ENCODE assay signal across 32 cellular contexts in the genomic region with DNA sequence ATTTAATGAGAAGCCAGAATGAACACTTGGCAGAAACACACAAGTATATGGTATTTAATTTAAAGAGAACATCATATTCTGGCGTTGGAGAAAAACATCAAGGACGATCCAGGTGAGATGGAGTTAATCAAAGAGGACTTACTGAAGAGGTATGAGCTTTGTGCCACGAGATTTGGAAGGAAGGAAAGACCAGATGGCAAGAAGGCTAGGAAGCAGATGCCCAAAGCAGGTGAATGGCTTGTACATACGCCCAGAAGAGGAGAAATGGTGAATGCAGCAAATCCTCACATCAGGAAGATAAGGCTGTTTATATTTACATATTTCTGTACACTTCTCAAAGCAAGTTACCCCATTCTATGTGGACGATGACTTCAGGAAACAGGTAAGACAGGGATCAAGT.
"Had no signal": no experiment of that assay in that cellular context is flagged by ENCODE, and none has a peak within 500 bp of the region (broad histone marks: within the 10 kb centered on the region; RNA-seq: fewer than 3 reads in every experiment).

No MANE protein-coding gene starts in this region.

- H3K36me3 ChIP-seq: adrenal gland, brain microvascular endothelial cell, MG63, SJCRH30, WERI-Rb-1 had no signal

- H3K4me1 ChIP-seq: adrenal gland had no signal

- H3K27me3 ChIP-seq: brain microvascular endothelial cell, MG63, SJCRH30 had no signal

- H3K4me3 ChIP-seq: adrenal gland, MG63, SJCRH30, SK-N-MC had no signal

- H3K27ac ChIP-seq: adrenal gland, brain microvascular endothelial cell, SJCRH30, SK-N-MC, WERI-Rb-1 had no signal

- ATAC-seq: activated CD8-positive, alpha-beta T cell treated with anti-CD3 and anti-CD28 coated beads for 36 hours; activated naive CD4-positive, alpha-beta T cell treated with anti-CD3 and anti-CD28 coated beads, Interleukin-2, amount 50 U/mL, for 72 hours; activated T-cell treated with anti-CD3 and anti-CD28 coated beads, Interleukin-2, amount 50 U/mL, for 72 hours; activated T-helper 17 cell treated with anti-CD3 and anti-CD28 coated beads, Interleukin-2, amount 50 U/mL, for 72 hours; Panc1 had no signal

- H3K27me3 Mint-ChIP-seq: activated CD8-positive, alpha-beta T cell treated with anti-CD3 and anti-CD28 coated beads for 36 hours had no signal

- H3K4me1 Mint-ChIP-seq: activated CD4-positive, alpha-beta T cell treated with anti-CD3 and anti-CD28 coated beads, Interleukin-2, amount 10 ng/mL, durations not matched to agents 24 days and 14 days; activated T-helper 17 cell treated with anti-CD3 and anti-CD28 coated beads, Interleukin-2, amount 50 U/mL, for 72 hours had no signal

- DNase-seq: activated CD4-positive, alpha-beta T cell treated with anti-CD3 and anti-CD28 coated beads for 1 hour; activated CD4-positive, alpha-beta T cell treated with anti-CD3 and anti-CD28 coated beads, Interleukin-2, amount 10 ng/mL, durations not matched to agents 24 days and 14 days; activated CD4-positive, alpha-beta T cell treated with anti-CD3 and anti-CD28 coated beads, Interleukin-2, amount 50 U/mL, for 4 hours; activated CD4-positive, CD25-positive, alpha-beta regulatory T cell; activated CD8-positive, alpha-beta T cell treated with anti-CD3 and anti-CD28 coated beads for 36 hours; activated effector memory CD4-positive, alpha-beta T cell treated with anti-CD3 and anti-CD28 coated beads, Interleukin-2, amount 50 U/mL, for 16 hours; activated naive CD4-positive, alpha-beta T cell; activated T-cell treated with anti-CD3 and anti-CD28 coated beads, Interleukin-2, amount 50 U/mL, for 1 hour; activated T-cell treated with anti-CD3 and anti-CD28 coated beads, Interleukin-2, amount 50 U/mL, for 72 hours; central memory CD4-positive, alpha-beta T cell; KG1; NCI-H1092; NCI-H146; NCI-H187; NCI-H2029 treated with DMSO at 0.1 percent for 48 hours; NCI-H2107; NCI-H345; NCI-H524 treated with DMSO at 0.1 percent for 48 hours; SHP77; SJCRH30; SW 1271; T-helper 1 cell; T-helper 2 cell; T-helper 9 cell; WERI-Rb-1 had no signal

- H3K9me3 ChIP-seq: adrenal gland had no signal

- H3K27ac Mint-ChIP-seq: activated CD4-positive, alpha-beta T cell treated with anti-CD3 and anti-CD28 coated beads, Interleukin-2, amount 10 ng/mL, durations not matched to agents 24 days and 14 days; activated CD8-positive, alpha-beta T cell treated with anti-CD3 and anti-CD28 coated beads for 36 hours; activated naive CD4-positive, alpha-beta T cell treated with anti-CD3 and anti-CD28 coated beads, Interleukin-2, amount 50 U/mL, for 72 hours; activated T-cell treated with anti-CD3 and anti-CD28 coated beads, Interleukin-2, amount 50 U/mL, for 72 hours; activated T-helper 17 cell treated with anti-CD3 and anti-CD28 coated beads, Interleukin-2, amount 50 U/mL, for 72 hours had no signal

- H3K4me3 Mint-ChIP-seq: activated CD4-positive, alpha-beta T cell treated with anti-CD3 and anti-CD28 coated beads, Interleukin-2, amount 10 ng/mL, durations not matched to agents 24 days and 14 days; activated CD8-positive, alpha-beta T cell treated with anti-CD3 and anti-CD28 coated beads for 36 hours; activated T-cell treated with anti-CD3 and anti-CD28 coated beads, Interleukin-2, amount 50 U/mL, for 72 hours; activated T-helper 17 cell treated with anti-CD3 and anti-CD28 coated beads, Interleukin-2, amount 50 U/mL, for 72 hours had no signal
